In genomic region chr5:148808864-148809642, GRCh38 we compare ENCODE assay signal across 8 cellular contexts. TPM values are rescaled to one million over a fixed set of nuclear protein-coding genes. Genes with fewer than 3 reads are reported as not detected.
DNase-seq lines count a peak whose midpoint lies in the region; ATAC-seq, FAIRE-seq and TF ChIP-seq lines count a peak whose summit lies in the region.

No MANE protein-coding gene starts in this region.

- DNase-seq in DMS53 (lab: John Stamatoyannopoulos, UW) (peak; percentile 79), Panc1 (ENCODE audit: low read depth, low spot score) (no peak), urothelium cell line (ENCODE audit: low spot score) (no peak)
- no peak for DNase-seq in stimulated activated CD4-positive, alpha-beta T cell treated with anti-CD3 and anti-CD28 coated beads, Interleukin-2, amount 100 ng/mL, for 48 hours

- H3K4me1 ChIP-seq in Panc1 (ENCODE audit: control insufficient read depth, insufficient read depth, low read length) (0 out of 2 replicates have a peak, but pooled peaks cover 3% of the 10 kb centered on the region), duodenal mucosa (ENCODE audit: control insufficient read depth in 1 of 2, insufficient read depth in 2 of 2, low read length in 2 of 2) (peaks cover 11 to 16% of the 10 kb centered on the region in 2 donors), skeletal muscle tissue (ENCODE audit: control insufficient read depth in 3 of 3, insufficient read depth in 3 of 3, low read length in 3 of 3) (peaks cover 23 to 39% (median 25%) of the 10 kb centered on the region in 3 donors)

- H3K27ac ChIP-seq in Panc1 (ENCODE audit: low read length) (peak overlapping the region; percentile 15; the same call in 1 of the 2 replicates), duodenal mucosa (ENCODE audit: low read depth, low read length) (no peak overlapping the region), skeletal muscle tissue (ENCODE audit: low read depth, low read length) (peak overlapping the region; percentile 39)

- ATAC-seq in GM19438 (IDR thresholded peaks at IDR 0.05; ENCODE audit: low read depth, unreplicated experiment), result peak; percentile 54
- peak; percentile 73 for ATAC-seq in HG03432 (IDR thresholded peaks at IDR 0.05; ENCODE audit: unreplicated experiment)
- ATAC-seq in Panc1, result no peak

- intact Hi-C loops in Panc1 (cut with micrococcal nuclease; ENCODE audit: unreplicated experiment), result no loop called here

- H3K4me3 ChIP-seq in Panc1 (ENCODE audit: low read depth in 2 of 2, low read length in 2 of 2) (peak overlapping the region; percentile 28 to 42), duodenal mucosa (ENCODE audit: low read depth in 1 of 2, low read length in 2 of 2) (peak overlapping the region; percentile 65 to 70), skeletal muscle tissue (ENCODE audit: low read length in 3 of 3) (peak overlapping the region; percentile 11 to 30 (median 20))

- H3K9ac ChIP-seq in duodenal mucosa (ENCODE audit: low read depth in 1 of 2, low read length in 2 of 2) (peak overlapping the region in 1 of 2 donors; percentile 49), skeletal muscle tissue (ENCODE audit: low read depth in 1 of 3, low read length in 3 of 3) (peak overlapping the region in 2 of 3 donors; percentile 17 to 34)

- H3K9me3 ChIP-seq in Panc1 (ENCODE audit: control insufficient read depth, insufficient read depth, low read depth, low read length) (no peaks in the 10 kb centered on the region), duodenal mucosa (ENCODE audit: control insufficient read depth in 1 of 2, low read length in 2 of 2) (no peaks in the 10 kb centered on the region), skeletal muscle tissue (ENCODE audit: control insufficient read depth in 3 of 3, low read length in 3 of 3) (no peaks in the 10 kb centered on the region)

- TF ChIP-seq CTCF in Panc1 (IDR thresholded peaks at IDR 0.05), result no peak

- CTCF ChIA-PET in Panc1 (lab: Charles Lee), result no interaction called here

- POLR2A ChIA-PET in Panc1 (lab: Charles Lee), result no interaction called here

- in situ Hi-C loops in Panc1 (cut with HindIII; ENCODE audit: low pct_unique_long_range_greater_than_20kb, low sequenced_read_pairs), result no loop called here

- FAIRE-seq in urothelium cell line (lab: Jason Lieb, UNC), result no peak

- H3K27me3 ChIP-seq in Panc1 (ENCODE audit: control insufficient read depth, insufficient read depth, low read length), result no peaks in the 10 kb centered on the region
- no peaks in the 10 kb centered on the region for H3K27me3 ChIP-seq in duodenal mucosa (ENCODE audit: control insufficient read depth in 1 of 2, insufficient read depth in 2 of 2, low read length in 2 of 2)
- H3K27me3 ChIP-seq in skeletal muscle tissue (ENCODE audit: control insufficient read depth in 3 of 3, insufficient read depth in 3 of 3, low read length in 3 of 3), result no peaks in the 10 kb centered on the region

- BruUV-seq in Panc1 (replicated peaks; lab: Mats Ljungman, UMichigan), result no TSS peak

- H3K36me3 ChIP-seq in Panc1 (ENCODE audit: control insufficient read depth, insufficient read depth, low read length) (no peaks in the 10 kb centered on the region), duodenal mucosa (ENCODE audit: control insufficient read depth in 1 of 2, insufficient read depth in 2 of 2, low read length in 2 of 2) (no peaks in the 10 kb centered on the region), skeletal muscle tissue (ENCODE audit: control insufficient read depth in 3 of 3, insufficient read depth in 3 of 3, low read length in 3 of 3) (no peaks in the 10 kb centered on the region)

RNA-seq across cellular contexts. Expression of gene ADRB2, which starts 17.4 kb away (rescaled TPM):
- total RNA-seq in Panc1 (2021; ENCODE audit: unreplicated experiment) (1.0 TPM), skeletal muscle tissue (3.1 TPM)
- 0.40 TPM for polyA plus RNA-seq in Panc1 (2012; ENCODE audit: insufficient read length)
